16 cellular contexts compared by ENCODE assay signal in the genomic region with DNA sequence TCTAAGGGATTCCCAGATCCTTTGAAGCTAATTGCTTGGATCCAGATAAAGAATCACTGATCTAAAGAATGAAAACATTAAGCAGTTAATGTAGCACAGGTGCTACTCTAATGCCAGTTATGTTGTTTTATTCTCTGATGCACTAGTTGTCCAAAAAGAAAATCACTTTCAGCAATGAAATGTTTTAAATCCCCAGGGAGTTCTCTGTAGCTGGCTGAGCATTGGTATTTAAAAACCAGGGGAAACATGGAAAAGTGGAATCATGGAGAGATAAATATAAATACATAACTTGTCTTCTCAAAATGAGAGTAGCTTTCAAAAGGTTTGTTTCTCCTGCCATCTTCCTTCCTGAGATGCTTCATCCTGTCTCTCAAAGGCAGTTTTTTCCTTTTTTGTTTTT.
"Had no signal": no experiment of that assay in that cellular context is flagged by ENCODE, and none has a peak within 500 bp of the region (broad histone marks: within the 10 kb centered on the region; RNA-seq: fewer than 3 reads in every experiment).

No MANE protein-coding gene starts in this region.

- H3K27me3 Mint-ChIP-seq: activated CD8-positive, alpha-beta memory T cell treated with anti-CD3 and anti-CD28 coated beads, Interleukin-2, amount 10 ng/mL, durations not matched to agents 7 days and 5 days; central memory CD8-positive, alpha-beta T cell; dendritic cell treated with granulocyte-macrophage colony-stimulating factor and Interleukin-4, amounts not matched to agents 40 ng/mL and 50 ng/mL, for 4 days had no signal

- ATAC-seq: activated CD8-positive, alpha-beta memory T cell treated with anti-CD3 and anti-CD28 coated beads, Interleukin-2, amount 10 ng/mL, durations not matched to agents 7 days and 5 days; right cardiac atrium; stimulated activated naive CD8-positive, alpha-beta T cell treated with anti-CD3 and anti-CD28 coated beads, Interleukin-15, Interleukin-2, amounts not matched to agents 100 U/mL and 50 U/mL, for 24 hours had no signal

- DNase-seq: activated CD4-positive, alpha-beta T cell treated with anti-CD3 and anti-CD28 coated beads, Interleukin-2, amount 50 U/mL, for 48 hours; activated CD4-positive, CD25-positive, alpha-beta regulatory T cell treated with anti-CD3 and anti-CD28 coated beads, Interleukin-2, amount 50 U/mL, for 72 hours; activated CD8-positive, alpha-beta memory T cell treated with anti-CD3 and anti-CD28 coated beads, Interleukin-2, amount 10 ng/mL, durations not matched to agents 7 days and 5 days; activated naive CD4-positive, alpha-beta T cell; kidney; left ventricle myocardium inferior; mesenchymal stem cell; posterior cingulate gyrus; right cardiac atrium; SJCRH30; stimulated activated CD4-positive, alpha-beta T cell treated with anti-CD3 and anti-CD28 coated beads, Interleukin-2, amount 100 ng/mL, for 24 hours; stimulated activated naive CD8-positive, alpha-beta T cell treated with anti-CD3 and anti-CD28 coated beads, Interleukin-15, Interleukin-2, amounts not matched to agents 100 U/mL and 50 U/mL, for 24 hours; SW 1271; upper lobe of right lung had no signal

- H3K27ac ChIP-seq: left ventricle myocardium inferior, SJCRH30, upper lobe of right lung had no signal

- H3K27ac Mint-ChIP-seq: activated CD8-positive, alpha-beta memory T cell treated with anti-CD3 and anti-CD28 coated beads, Interleukin-2, amount 10 ng/mL, durations not matched to agents 7 days and 5 days; dendritic cell treated with granulocyte-macrophage colony-stimulating factor and Interleukin-4, amounts not matched to agents 40 ng/mL and 50 ng/mL, for 4 days had no signal

- H3K9me3 Mint-ChIP-seq: central memory CD8-positive, alpha-beta T cell had no signal

- H3K4me3 Mint-ChIP-seq: activated CD8-positive, alpha-beta memory T cell treated with anti-CD3 and anti-CD28 coated beads, Interleukin-2, amount 10 ng/mL, durations not matched to agents 7 days and 5 days; central memory CD8-positive, alpha-beta T cell; dendritic cell treated with granulocyte-macrophage colony-stimulating factor and Interleukin-4, amounts not matched to agents 40 ng/mL and 50 ng/mL, for 4 days had no signal
